Comparison of ENCODE assay signal across 8 cellular contexts in genomic region chr1:109112652-109113285, GRCh38. TPM values are rescaled to one million over a fixed set of nuclear protein-coding genes. Genes with fewer than 3 reads are reported as not detected.
A peak's percentile ranks its signal among the peaks of the same experiment; 100 is the strongest.
DNase-seq lines count a peak whose midpoint lies in the region; ATAC-seq and TF ChIP-seq lines count a peak whose summit lies in the region.

No MANE protein-coding gene starts in this region.

- H3K9me3 ChIP-seq in HEK293 (ENCODE audit: control insufficient read depth, insufficient read depth, low read depth, low read length) (no peaks in the 10 kb centered on the region), heart right ventricle (no peaks in the 10 kb centered on the region), transverse colon (no peaks in the 10 kb centered on the region)

- H3K27me3 Mint-ChIP-seq in activated naive CD8-positive, alpha-beta T cell treated with anti-CD3 and anti-CD28 coated beads, Interleukin-2, amount 50 U/mL, for 24 hours, result peaks cover 14% of the 10 kb centered on the region

- peaks cover 7% of the 10 kb centered on the region for H3K36me3 Mint-ChIP-seq in activated naive CD8-positive, alpha-beta T cell treated with anti-CD3 and anti-CD28 coated beads, Interleukin-2, amount 50 U/mL, for 24 hours (ENCODE audit: low read depth)

- H3K9me3 Mint-ChIP-seq in activated naive CD8-positive, alpha-beta T cell treated with anti-CD3 and anti-CD28 coated beads, Interleukin-2, amount 50 U/mL, for 24 hours, result no peaks in the 10 kb centered on the region

- peaks cover 58% of the 10 kb centered on the region for H3K4me1 Mint-ChIP-seq in activated naive CD8-positive, alpha-beta T cell treated with anti-CD3 and anti-CD28 coated beads, Interleukin-2, amount 50 U/mL, for 24 hours

- H3K27ac ChIP-seq in HEK293 (ENCODE audit: extremely low read depth, low read depth, low read length) (no peak overlapping the region), heart right ventricle (no peak overlapping the region), transverse colon (peak overlapping the region in 3 of 4 donors; percentile 23 to 39 (median 27))

- H3K4me3 ChIP-seq in HEK293 (ENCODE audit: low read depth, low read length) (no peak overlapping the region), heart right ventricle (peak overlapping the region in 8 of 10 donors; percentile 12 to 50 (median 36)), transverse colon (peak overlapping the region in 2 of 4 donors; percentile 40 to 51)

- intact Hi-C loops in heart right ventricle (cut with DNase I), result loop anchor here in 7 of 10 donors (1.0 to 10.0 kb wide), 6 partner anchors 70 to 285 kb away; partner anchors contain the start of genes CLCC1 (in 4 of the 7) and WDR47 (in 1 of the 7)
- intact Hi-C loops in posterior vena cava (cut with DNase I), result no loop called here
- intact Hi-C loops in transverse colon (cut with DNase I; ENCODE audit: low total_unique reads), result loop anchor here (10.0 kb wide), 1 partner anchor 148 kb away; the partner anchor contains the start of gene CLCC1

- H3K4me1 ChIP-seq in HEK293 (ENCODE audit: control insufficient read depth, insufficient read depth, low read length) (no peaks in the 10 kb centered on the region), heart right ventricle (peaks cover 2 to 33% (median 22%) of the 10 kb centered on the region in 9 donors), transverse colon (peaks cover 8 to 33% (median 20%) of the 10 kb centered on the region in 4 donors)

- ATAC-seq in activated naive CD8-positive, alpha-beta T cell treated with anti-CD3 and anti-CD28 coated beads, Interleukin-2, amount 50 U/mL, for 24 hours, result peak; percentile 53
- ATAC-seq in heart right ventricle, result peak; percentile 95 to 99 (median 97)

- POLR2A ChIA-PET in HEK293 (lab: Yijun Ruan, JAX), result interaction anchor here (0.6 to 4.2 kb wide), 3 partner anchors 10 to 37 kb away, joined by 4 to 50 read pairs (median 5); partner anchors contain the start of gene TAF13

- no peak for TF ChIP-seq EP300 in transverse colon (IDR thresholded peaks at IDR 0.05; ENCODE audit: low read depth)

- no peak for TF ChIP-seq POLR2A in transverse colon (IDR thresholded peaks at IDR 0.05)

- CTCF ChIA-PET in HEK293 (lab: Yijun Ruan, JAX), result interaction anchor here (0.6 to 3.6 kb wide), 29 partner anchors 8 to 524 kb away, joined by 3 to 44 read pairs (median 4); partner anchors contain the start of genes SARS1 and TMEM167B

- in situ Hi-C loops in transverse colon (cut with MboI; ENCODE audit: low pct_ligation_motif_present in 1 of 4, low pct_unique_long_range_greater_than_20kb in 1 of 4, low sequenced_read_pairs in 3 of 4), result no loop called here

- peaks cover 7 to 43% (median 38%) of the 10 kb centered on the region in 7 donors for H3K27me3 ChIP-seq in heart right ventricle
- H3K27me3 ChIP-seq in transverse colon, result peaks cover 23% of the 10 kb centered on the region

- H3K36me3 ChIP-seq in HEK293 (ENCODE audit: control insufficient read depth in 2 of 2, insufficient read depth in 1 of 2, low read length in 2 of 2) (no peaks in the 10 kb centered on the region), heart right ventricle (no peaks in the 10 kb centered on the region), transverse colon (no peaks in the 10 kb centered on the region)

- peak; percentile 98 for DNase-seq in ELF-1 (ENCODE audit: low read depth, low spot score)
- peak; percentile 94 for DNase-seq in NCI-H1105 (lab: John Stamatoyannopoulos, UW)
- DNase-seq in T follicular helper cell (ENCODE audit: low read depth), result peak; percentile 82
- peak; percentile 95 for DNase-seq in activated naive CD8-positive, alpha-beta T cell treated with anti-CD3 and anti-CD28 coated beads, Interleukin-2, amount 50 U/mL, for 24 hours
- peak; percentile 93 to 95 for DNase-seq in heart right ventricle
- DNase-seq in posterior vena cava (ENCODE audit: low spot score), result peak; percentile 98
- peak; percentile 94 for DNase-seq in transverse colon

- H3K27ac Mint-ChIP-seq in activated naive CD8-positive, alpha-beta T cell treated with anti-CD3 and anti-CD28 coated beads, Interleukin-2, amount 50 U/mL, for 24 hours, result peak overlapping the region; percentile 76

- peak; percentile 79 for TF ChIP-seq CTCF in HEK293 (tag by site-specific recombination; IDR thresholded peaks at IDR 0.05)
- TF ChIP-seq CTCF in heart right ventricle (IDR thresholded peaks at IDR 0.05), result peak; percentile 93 to 99 (median 98)
- peak; percentile 90 to 99 (median 99) for TF ChIP-seq CTCF in transverse colon (IDR thresholded peaks at IDR 0.05)

- WGBS in heart right ventricle, 2 donors, result 5% methylated on average over 31 of the region's 31 CpGs
- 27% methylated on average over 30 of the region's 31 CpGs; no CpG with 5 or more reads in 1 of the 2 donors for WGBS in transverse colon (ENCODE audit: low coverage in 1 of 2), 2 donors

- peak overlapping the region; percentile 76 for H3K4me3 Mint-ChIP-seq in activated naive CD8-positive, alpha-beta T cell treated with anti-CD3 and anti-CD28 coated beads, Interleukin-2, amount 50 U/mL, for 24 hours

TF ChIP-seq in HEK293, 187 proteins besides CTCF, POLR2A, EP300 and RAD21 (continues in another document):
- no peak for TF ChIP-seq ZNF169 (tag by site-specific recombination; IDR thresholded peaks at IDR 0.05)
- TF ChIP-seq ZNF544 (tag by site-specific recombination; IDR thresholded peaks at IDR 0.05), result no peak
- TF ChIP-seq ZNF560 (tag by site-specific recombination; IDR thresholded peaks at IDR 0.05; ENCODE audit: borderline replicate concordance), result no peak
- TF ChIP-seq ZNF501 (tag by site-specific recombination; IDR thresholded peaks at IDR 0.05), result no peak
- TF ChIP-seq ZNF548 (tag by site-specific recombination; IDR thresholded peaks at IDR 0.05), result no peak
- no peak for TF ChIP-seq SCRT2 (tag by site-specific recombination; IDR thresholded peaks at IDR 0.05)
- no peak for TF ChIP-seq ZNF394 (tag by site-specific recombination; IDR thresholded peaks at IDR 0.05; ENCODE audit: borderline replicate concordance)
- TF ChIP-seq PRDM1 (tag by site-specific recombination; IDR thresholded peaks at IDR 0.05), result no peak
- no peak for TF ChIP-seq ZNF777 (tag by site-specific recombination; IDR thresholded peaks at IDR 0.05; ENCODE audit: borderline replicate concordance)
- TF ChIP-seq ZBTB17 (tag by site-specific recombination; IDR thresholded peaks at IDR 0.05), result peak; percentile 72
- peak; percentile 35; the same call in 1 of the 2 replicates for TF ChIP-seq GLIS1 (tag by site-specific recombination; IDR thresholded peaks at IDR 0.05)
- TF ChIP-seq ZNF555 (tag by site-specific recombination; conservative IDR thresholded peaks at IDR 0.05), result no peak
- no peak for TF ChIP-seq BCL11A (tag by site-specific recombination; IDR thresholded peaks at IDR 0.05; ENCODE audit: low read depth)
- TF ChIP-seq, protein P1, sequence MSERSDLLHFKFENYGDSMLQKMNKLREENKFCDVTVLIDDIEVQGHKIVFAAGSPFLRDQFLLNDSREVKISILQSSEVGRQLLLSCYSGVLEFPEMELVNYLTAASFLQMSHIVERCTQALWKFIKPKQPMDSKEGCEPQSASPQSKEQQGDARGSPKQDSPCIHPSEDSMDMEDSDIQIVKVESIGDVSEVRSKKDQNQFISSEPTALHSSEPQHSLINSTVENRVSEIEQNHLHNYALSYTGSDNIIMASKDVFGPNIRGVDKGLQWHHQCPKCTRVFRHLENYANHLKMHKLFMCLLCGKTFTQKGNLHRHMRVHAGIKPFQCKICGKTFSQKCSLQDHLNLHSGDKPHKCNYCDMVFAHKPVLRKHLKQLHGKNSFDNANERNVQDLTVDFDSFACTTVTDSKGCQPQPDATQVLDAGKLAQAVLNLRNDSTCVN (tag by site-specific recombination; optimal IDR thresholded peaks at IDR 0.05), result peak; percentile 17
- peak; percentile 78; the same call in 1 of the 2 replicates for TF ChIP-seq IKZF3 (tag by site-specific recombination; IDR thresholded peaks at IDR 0.05)
- TF ChIP-seq ZNF654 (tag by site-specific recombination; IDR thresholded peaks at IDR 0.05; ENCODE audit: low read depth), result peak; percentile 79
- TF ChIP-seq ZNF280D (tag by site-specific recombination; IDR thresholded peaks at IDR 0.05), result no peak

RNA-seq across cellular contexts. Expression of gene ELAPOR1, which starts 1.1 kb away (rescaled TPM):
- total RNA-seq in heart right ventricle (under 1 TPM in 8 of 10 donors, not detected in 2; 0.18 to 0.54 (median 0.35) TPM), posterior vena cava (under 1 TPM; 0.38 to 0.56 TPM), transverse colon (10 to 100 TPM; 19.5 to 72.2 (median 38.4) TPM)
- polyA plus RNA-seq in heart right ventricle, result under 1 TPM; 0.06 to 0.07 TPM

RNA-seq across cellular contexts. Expression of gene TMEM167B, which starts 22.2 kb away (rescaled TPM):
- total RNA-seq in heart right ventricle, result 10 to 100 TPM; 27.5 to 52.9 (median 41.2) TPM
- polyA plus RNA-seq in heart right ventricle, result 10 to 100 TPM; 12.0 to 17.2 TPM
- total RNA-seq in posterior vena cava, result 10 to 100 TPM; 33.6 to 33.9 TPM
- 10 to 100 TPM in 3 of 4 donors, 1 to 10 TPM in 1; 2.2 to 23.0 (median 18.8) TPM for total RNA-seq in transverse colon

RNA-seq across cellular contexts. Expression of gene TAF13, which starts 37.0 kb away (rescaled TPM):
- total RNA-seq in heart right ventricle (10 to 100 TPM; 45.8 to 69.9 (median 59.0) TPM), posterior vena cava (10 to 100 TPM; 63.3 to 99.1 TPM), transverse colon (10 to 100 TPM in 3 of 4 donors, 1 to 10 TPM in 1; 4.0 to 33.0 (median 32.0) TPM)
- polyA plus RNA-seq in heart right ventricle, result 10 to 100 TPM; 18.4 to 42.4 TPM

Comparison
In these comparisons a context has a peak if more than half of its experiments do, and no peak if none do; other contexts are left out.
1. H3K27ac ChIP-seq: peak in transverse colon (3 of 4); none in HEK293 (single experiment) and heart right ventricle (0 of 10).
2. RNA of gene ELAPOR1, which starts 1.1 kb away (total RNA-seq): 19.5 to 72.2 TPM in transverse colon; 0.38 to 0.56 TPM in posterior vena cava and 0.18 to 0.54 TPM in heart right ventricle; every median in the first group is over 10 times any median in the second.
3. intact Hi-C loops: an anchor here in heart right ventricle (1.0 to 10.0 kb wide) and transverse colon (10.0 kb wide); none called in posterior vena cava.
4. Peak in every context shown above with its lines, with median percentiles within 50 percentile points of each other: DNase-seq and CTCF ChIP-seq.